Comparison of ENCODE assay signal across 21 cellular contexts in genomic region chr3:146077181-146077580, GRCh38.
"Had no signal": no experiment of that assay in that cellular context is flagged by ENCODE, and none has a peak within 500 bp of the region (broad histone marks: within the 10 kb centered on the region; RNA-seq: fewer than 3 reads in every experiment).

No MANE protein-coding gene starts in this region.

- H3K4me1 Mint-ChIP-seq: activated naive CD8-positive, alpha-beta T cell treated with anti-CD3 and anti-CD28 coated beads, Interleukin-2, amount 50 U/mL, for 24 hours; activated T-helper 17 cell treated with anti-CD3 and anti-CD28 coated beads, Interleukin-2, amount 50 U/mL, for 72 hours; central memory CD8-positive, alpha-beta T cell; naive thymus-derived CD4-positive, alpha-beta T cell; T-cell had no signal

- H3K4me3 ChIP-seq: body of pancreas, gastrocnemius medialis, heart left ventricle, tibial nerve, vagina had no signal

- H3K27me3 ChIP-seq: body of pancreas, gastrocnemius medialis, heart left ventricle, neutrophil, tibial nerve, vagina had no signal

- H3K4me1 ChIP-seq: body of pancreas, gastrocnemius medialis, tibial nerve, vagina had no signal

- H3K27ac Mint-ChIP-seq: activated naive CD4-positive, alpha-beta T cell treated with anti-CD3 and anti-CD28 coated beads for 36 hours; activated naive CD8-positive, alpha-beta T cell treated with anti-CD3 and anti-CD28 coated beads, Interleukin-2, amount 50 U/mL, for 24 hours; activated T-helper 17 cell treated with anti-CD3 and anti-CD28 coated beads, Interleukin-2, amount 50 U/mL, for 72 hours; effector memory CD8-positive, alpha-beta T cell; naive thymus-derived CD4-positive, alpha-beta T cell; T-cell had no signal

- H3K36me3 Mint-ChIP-seq: naive thymus-derived CD4-positive, alpha-beta T cell; T-cell had no signal

- H3K36me3 ChIP-seq: gastrocnemius medialis, neutrophil had no signal

- H3K27me3 Mint-ChIP-seq: activated T-helper 17 cell treated with anti-CD3 and anti-CD28 coated beads, Interleukin-2, amount 50 U/mL, for 72 hours; central memory CD8-positive, alpha-beta T cell; effector memory CD8-positive, alpha-beta T cell; naive thymus-derived CD4-positive, alpha-beta T cell; T-cell had no signal

- H3K4me3 Mint-ChIP-seq: activated naive CD4-positive, alpha-beta T cell treated with anti-CD3 and anti-CD28 coated beads for 36 hours; activated naive CD8-positive, alpha-beta T cell treated with anti-CD3 and anti-CD28 coated beads, Interleukin-2, amount 50 U/mL, for 24 hours; activated T-helper 17 cell treated with anti-CD3 and anti-CD28 coated beads, Interleukin-2, amount 50 U/mL, for 72 hours; central memory CD8-positive, alpha-beta T cell; effector memory CD8-positive, alpha-beta T cell; naive thymus-derived CD4-positive, alpha-beta T cell; T-cell had no signal

- DNase-seq: activated CD4-positive, alpha-beta T cell treated with anti-CD3 and anti-CD28 coated beads for 1 hour; activated CD4-positive, alpha-beta T cell treated with anti-CD3 and anti-CD28 coated beads, Interleukin-2, amount 50 U/mL, for 4 hours; activated naive CD4-positive, alpha-beta T cell treated with anti-CD3 and anti-CD28 coated beads for 36 hours; activated naive CD8-positive, alpha-beta T cell treated with anti-CD3 and anti-CD28 coated beads, Interleukin-2, amount 50 U/mL, for 24 hours; body of pancreas; effector memory CD8-positive, alpha-beta T cell; gastrocnemius medialis; heart left ventricle; mammary epithelial cell; naive thymus-derived CD4-positive, alpha-beta T cell; stimulated activated CD4-positive, alpha-beta T cell treated with anti-CD3 and anti-CD28 coated beads, Interleukin-4, amount 100 ng/mL, for 24 hours; stimulated activated naive CD4-positive, alpha-beta T cell treated with Interleukin-2 at 50 U/mL for 16 hours; substantia nigra; T-cell had no signal

- H3K9me3 ChIP-seq: body of pancreas, gastrocnemius medialis, neutrophil, tibial nerve, vagina had no signal

- ATAC-seq: activated naive CD8-positive, alpha-beta T cell treated with anti-CD3 and anti-CD28 coated beads, Interleukin-2, amount 50 U/mL, for 24 hours; activated T-helper 17 cell treated with anti-CD3 and anti-CD28 coated beads, Interleukin-2, amount 50 U/mL, for 72 hours; body of pancreas; effector memory CD8-positive, alpha-beta T cell; gastrocnemius medialis; heart left ventricle; left lobe of liver; naive thymus-derived CD4-positive, alpha-beta T cell; T-cell had no signal

- H3K27ac ChIP-seq: body of pancreas, epithelial cell of prostate, gastrocnemius medialis, heart left ventricle, neutrophil, tibial nerve, vagina had no signal

- H3K9me3 Mint-ChIP-seq: activated naive CD4-positive, alpha-beta T cell treated with anti-CD3 and anti-CD28 coated beads for 36 hours; activated naive CD8-positive, alpha-beta T cell treated with anti-CD3 and anti-CD28 coated beads, Interleukin-2, amount 50 U/mL, for 24 hours; activated T-helper 17 cell treated with anti-CD3 and anti-CD28 coated beads, Interleukin-2, amount 50 U/mL, for 72 hours; central memory CD8-positive, alpha-beta T cell; naive thymus-derived CD4-positive, alpha-beta T cell; T-cell had no signal
